8 cellular contexts compared by ENCODE assay signal in genomic region chr1:234771642-234772344, GRCh38.
DNase-seq lines count a peak whose midpoint lies in the region; ATAC-seq and TF ChIP-seq lines count a peak whose summit lies in the region.

No MANE protein-coding gene starts in this region.

- H3K27ac Mint-ChIP-seq in type B pancreatic cell: peak overlapping the region; percentile 80

- POLR2A ChIA-PET in A673 (lab: Charles Lee; ENCODE audit: low non-redundant PET): no interaction called here

- H3K36me3 ChIP-seq in A673 (ENCODE audit: insufficient read depth, low read length, poor library complexity, severe bottlenecking): no peaks in the 10 kb centered on the region
- H3K36me3 ChIP-seq in HAP-1 (replicated peaks): no peaks in the 10 kb centered on the region
- no peaks in the 10 kb centered on the region for H3K36me3 ChIP-seq in SJCRH30
- H3K36me3 ChIP-seq in gastroesophageal sphincter: no peaks in the 10 kb centered on the region

- TF ChIP-seq CTCF in A673 (conservative IDR thresholded peaks at IDR 0.05; ENCODE audit: low read depth, low read length) (no peak), gastroesophageal sphincter (IDR thresholded peaks at IDR 0.05) (no peak), type B pancreatic cell (conservative IDR thresholded peaks at IDR 0.05) (no peak)

- no peaks in the 10 kb centered on the region for H3K27me3 Mint-ChIP-seq in type B pancreatic cell

- in situ Hi-C loops in HAP-1 (cut with MboI; ENCODE audit: low sequenced_read_pairs): no loop called here

- BruUV-seq in A673 (replicated peaks; lab: Mats Ljungman, UMichigan): no TSS peak

- no peak for ATAC-seq in gastroesophageal sphincter
- no peak for ATAC-seq in HG03442 (IDR thresholded peaks at IDR 0.05; ENCODE audit: unreplicated experiment)
- ATAC-seq in HG02840 (IDR thresholded peaks at IDR 0.05; ENCODE audit: low FRiP score, unreplicated experiment): no peak

- H3K4me1 ChIP-seq in A673 (ENCODE audit: insufficient read depth, low read length, poor library complexity, severe bottlenecking) (peaks cover 6% of the 10 kb centered on the region), HAP-1 (peaks cover 13% of the 10 kb centered on the region), SJCRH30 (peaks cover 15% of the 10 kb centered on the region), gastroesophageal sphincter (peaks cover 0 to 14% (median 0%) of the 10 kb centered on the region in 3 donors)

- peak overlapping the region; percentile 32 for H3K27ac ChIP-seq in A673 (ENCODE audit: low read depth, low read length, poor library complexity, severe bottlenecking)
- H3K27ac ChIP-seq in SJCRH30: peak overlapping the region; percentile 91
- H3K27ac ChIP-seq in gastroesophageal sphincter: peak overlapping the region; percentile 4 to 72 (median 58)

- DNase-seq in A673 (ENCODE audit: low spot score) (peak; percentile 3), HAP-1 (ENCODE audit: low spot score in 2 of 2) (peak; percentile 72 to 93), SJCRH30 (peak; percentile 31 to 59), type B pancreatic cell (ENCODE audit: extremely low spot score, unreplicated experiment) (no peak), occipital lobe (lab: John Stamatoyannopoulos, UW) (no peak)

- TF ChIP-seq EP300 in gastroesophageal sphincter (IDR thresholded peaks at IDR 0.05): no peak

- H3K9me3 ChIP-seq in A673 (ENCODE audit: low read depth, low read length, poor library complexity, severe bottlenecking): no peaks in the 10 kb centered on the region
- H3K9me3 ChIP-seq in HAP-1: no peaks in the 10 kb centered on the region
- no peaks in the 10 kb centered on the region for H3K9me3 ChIP-seq in SJCRH30 (replicated peaks)
- H3K9me3 ChIP-seq in gastroesophageal sphincter: no peaks in the 10 kb centered on the region

- no peaks in the 10 kb centered on the region for H3K9me3 Mint-ChIP-seq in type B pancreatic cell

- H3K4me3 ChIP-seq in A673 (ENCODE audit: low read depth, low read length, poor library complexity, severe bottlenecking): no peak overlapping the region
- H3K4me3 ChIP-seq in HAP-1: no peak overlapping the region
- peak overlapping the region; percentile 39 for H3K4me3 ChIP-seq in SJCRH30
- H3K4me3 ChIP-seq in gastroesophageal sphincter: no peak overlapping the region

- H3K27me3 ChIP-seq in A673 (replicated peaks; ENCODE audit: insufficient read depth, low read depth, low read length, poor library complexity) (peaks cover 5% of the 10 kb centered on the region), HAP-1 (ENCODE audit: low read depth) (no peaks in the 10 kb centered on the region), SJCRH30 (no peaks in the 10 kb centered on the region), gastroesophageal sphincter (peaks cover 5% of the 10 kb centered on the region)

- peaks cover 57% of the 10 kb centered on the region for H3K4me1 Mint-ChIP-seq in type B pancreatic cell (ENCODE audit: unreplicated experiment)

- WGBS in gastroesophageal sphincter (ENCODE audit: low coverage in 1 of 2), 2 donors: 75 to 85% methylated on average over 5 to 9 of the region's 10 CpGs

- intact Hi-C loops in A673 (cut with micrococcal nuclease; ENCODE audit: unreplicated experiment): no loop called here

- no peak for TF ChIP-seq POLR2A in gastroesophageal sphincter (IDR thresholded peaks at IDR 0.05)

- CTCF ChIA-PET in A673 (lab: Charles Lee): no interaction called here

- H3K36me3 Mint-ChIP-seq in type B pancreatic cell: no peaks in the 10 kb centered on the region

- peak overlapping the region; percentile 15 for H3K4me3 Mint-ChIP-seq in type B pancreatic cell

Comparison
In these comparisons a context has a peak if more than half of its experiments do, and no peak if none do; other contexts are left out.
1. DNase-seq: peak in A673 (single experiment), HAP-1 (2 of 2) and SJCRH30 (2 of 2); none in type B pancreatic cell (single experiment) and occipital lobe (single experiment).
2. H3K27ac ChIP-seq: peak in every context shown above with its lines; median percentile 91 in SJCRH30; 58 in gastroesophageal sphincter; 32 in A673.